ENCODE assay signal across 28 cellular contexts in genomic region chr18:44041553-44042418, GRCh38.
"Had no signal": no experiment of that assay in that cellular context is flagged by ENCODE, and none has a peak within 500 bp of the region (broad histone marks: within the 10 kb centered on the region; RNA-seq: fewer than 3 reads in every experiment).

No MANE protein-coding gene starts in this region.

- H3K4me1 ChIP-seq: adrenal gland, ascending aorta, left lung, lower lobe of right lung, pancreas, prostate gland, stomach, tibial artery, upper lobe of right lung had no signal

- H3K27me3 ChIP-seq: adrenal gland, ascending aorta, cardiac muscle cell, left lung, pancreas, stomach, upper lobe of right lung had no signal

- H3K36me3 ChIP-seq: adrenal gland, ascending aorta, cardiac muscle cell, left lung, lower lobe of right lung, pancreas, prostate gland, stomach, tibial artery, upper lobe of right lung had no signal

- DNase-seq: activated B cell treated with CpG ODN at 0.5 μM for 24 hours; activated CD8-positive, alpha-beta memory T cell treated with anti-CD3 and anti-CD28 coated beads, Interleukin-2, amount 10 ng/mL, durations not matched to agents 7 days and 5 days; activated CD8-positive, alpha-beta T cell treated with anti-CD3 and anti-CD28 coated beads, Interleukin-2, amount 10 ng/mL, durations not matched to agents 7 days and 5 days; activated effector memory CD4-positive, alpha-beta T cell treated with Interleukin-2 at 50 U/mL for 16 hours; activated naive CD4-positive, alpha-beta T cell treated with Interleukin-2 at 50 U/mL for 16 hours; adrenal gland; dorsolateral prefrontal cortex; effector memory CD4-positive, alpha-beta T cell; glutamatergic neuron; left lung; lower lobe of right lung; mesenchymal stem cell; natural killer cell; nucleus accumbens; pancreas; stimulated activated CD4-positive, alpha-beta T cell treated with anti-CD3 and anti-CD28 coated beads, Interleukin-1b, Interleukin-23, amount 100 ng/mL, for 48 hours; stimulated activated CD4-positive, alpha-beta T cell treated with anti-CD3 and anti-CD28 coated beads, Interleukin-4, amount 100 ng/mL, for 4 hours; stimulated activated CD8-positive, alpha-beta memory T cell treated with anti-CD3 and anti-CD28 coated beads, Interleukin-4, amount 100 ng/mL, for 48 hours; stomach; T-helper 2 cell; tibial artery; upper lobe of right lung had no signal

- H3K4me3 ChIP-seq: adrenal gland, ascending aorta, cardiac muscle cell, coronary artery, dorsolateral prefrontal cortex, left lung, lower lobe of right lung, pancreas, prostate gland, smooth muscle cell, stomach, tibial artery, upper lobe of right lung had no signal

- H3K27ac ChIP-seq: adrenal gland, ascending aorta, cardiac muscle cell, coronary artery, dorsolateral prefrontal cortex, left lung, lower lobe of right lung, pancreas, prostate gland, stomach, tibial artery, upper lobe of right lung had no signal

- ATAC-seq: activated CD8-positive, alpha-beta memory T cell treated with anti-CD3 and anti-CD28 coated beads, Interleukin-2, amount 10 ng/mL, durations not matched to agents 7 days and 5 days; activated CD8-positive, alpha-beta T cell treated with anti-CD3 and anti-CD28 coated beads, Interleukin-2, amount 10 ng/mL, durations not matched to agents 7 days and 5 days; left lung; lower lobe of right lung; natural killer cell; pancreas; stimulated activated memory B cell treated with anti-CD40 and anti-IgM and Interleukin-4, amounts not matched to agents 10 μg/mL and 1 μg/mL and 100 μg/mL, for 72 hours; upper lobe of right lung had no signal

- H3K9me3 ChIP-seq: adrenal gland, ascending aorta, left lung, lower lobe of right lung, pancreas, prostate gland, stomach, tibial artery, upper lobe of right lung had no signal
